In genomic region chr2:95015261-95015918, GRCh38 we compare ENCODE assay signal across 15 cellular contexts. TPM values are rescaled to one million over a fixed set of nuclear protein-coding genes. Genes with fewer than 3 reads are reported as not detected.
"Had no signal": no experiment of that assay in that cellular context is flagged by ENCODE, and none has a peak within 500 bp of the region (broad histone marks: within the 10 kb centered on the region; RNA-seq: fewer than 3 reads in every experiment).

No MANE protein-coding gene starts in this region.

- H3K4me3 ChIP-seq: body of pancreas, colonic mucosa, SJSA1, thyroid gland, uterus had no signal

- H3K27me3 ChIP-seq: body of pancreas, colonic mucosa, SJSA1, thyroid gland, uterus had no signal

- H3K9me3 Mint-ChIP-seq: activated naive CD4-positive, alpha-beta T cell treated with anti-CD3 and anti-CD28 coated beads, Interleukin-2, amount 10 ng/mL, durations not matched to agents 7 days and 5 days; activated T-helper 2 cell treated with anti-CD3 and anti-CD28 coated beads, Interferon-gamma antibody, Interleukin-2, Interleukin-4, amounts not matched to agents 10 μg/mL and 5 μg/mL and 100 μg/mL, durations not matched to agents 14 hours and 24 hours and 36 hours had no signal

- H3K9me3 ChIP-seq: body of pancreas, colonic mucosa, SJSA1, thyroid gland, uterus had no signal

- H3K4me1 ChIP-seq: body of pancreas, colonic mucosa, parathyroid adenoma, SJSA1, uterus had no signal

- H3K36me3 ChIP-seq: colonic mucosa, SJSA1, thyroid gland, uterus had no signal

- H2AFZ ChIP-seq: parathyroid adenoma had no signal

- H3K27ac ChIP-seq: body of pancreas, colonic mucosa, parathyroid adenoma, SJSA1, thyroid gland, uterus had no signal

- H3K36me3 Mint-ChIP-seq: activated naive CD4-positive, alpha-beta T cell treated with anti-CD3 and anti-CD28 coated beads, Interleukin-2, amount 10 ng/mL, durations not matched to agents 7 days and 5 days had no signal

- DNase-seq: activated CD4-positive, CD25-positive, alpha-beta regulatory T cell; activated naive CD4-positive, alpha-beta T cell treated with anti-CD3 and anti-CD28 coated beads, Interleukin-2, amount 10 ng/mL, durations not matched to agents 7 days and 5 days; amniotic stem cell; body of pancreas; caudate nucleus; colonic mucosa; retina; stimulated activated CD4-positive, alpha-beta T cell treated with anti-CD3 and anti-CD28 coated beads, Interleukin-4, amount 100 ng/mL, for 24 hours; thyroid gland; uterus had no signal

- ATAC-seq: body of pancreas, esophagus mucosa had no signal

- H3K9ac ChIP-seq: parathyroid adenoma had no signal

- H3K4me3 Mint-ChIP-seq: activated naive CD4-positive, alpha-beta T cell treated with anti-CD3 and anti-CD28 coated beads, Interleukin-2, amount 10 ng/mL, durations not matched to agents 7 days and 5 days had no signal

- H3K27ac Mint-ChIP-seq: activated naive CD4-positive, alpha-beta T cell treated with anti-CD3 and anti-CD28 coated beads, Interleukin-2, amount 10 ng/mL, durations not matched to agents 7 days and 5 days; activated T-helper 2 cell treated with anti-CD3 and anti-CD28 coated beads, Interferon-gamma antibody, Interleukin-2, Interleukin-4, amounts not matched to agents 10 μg/mL and 5 μg/mL and 100 μg/mL, durations not matched to agents 14 hours and 24 hours and 36 hours had no signal

- H3K79me2 ChIP-seq: parathyroid adenoma had no signal

RNA-seq across cellular contexts. Expression of gene MAL, which starts 10.1 kb away (rescaled TPM):
- total RNA-seq: body of pancreas, lung microvascular endothelial cell, SJSA1 had no signal
